ENCODE assay signal across 8 cellular contexts in the genomic region with DNA sequence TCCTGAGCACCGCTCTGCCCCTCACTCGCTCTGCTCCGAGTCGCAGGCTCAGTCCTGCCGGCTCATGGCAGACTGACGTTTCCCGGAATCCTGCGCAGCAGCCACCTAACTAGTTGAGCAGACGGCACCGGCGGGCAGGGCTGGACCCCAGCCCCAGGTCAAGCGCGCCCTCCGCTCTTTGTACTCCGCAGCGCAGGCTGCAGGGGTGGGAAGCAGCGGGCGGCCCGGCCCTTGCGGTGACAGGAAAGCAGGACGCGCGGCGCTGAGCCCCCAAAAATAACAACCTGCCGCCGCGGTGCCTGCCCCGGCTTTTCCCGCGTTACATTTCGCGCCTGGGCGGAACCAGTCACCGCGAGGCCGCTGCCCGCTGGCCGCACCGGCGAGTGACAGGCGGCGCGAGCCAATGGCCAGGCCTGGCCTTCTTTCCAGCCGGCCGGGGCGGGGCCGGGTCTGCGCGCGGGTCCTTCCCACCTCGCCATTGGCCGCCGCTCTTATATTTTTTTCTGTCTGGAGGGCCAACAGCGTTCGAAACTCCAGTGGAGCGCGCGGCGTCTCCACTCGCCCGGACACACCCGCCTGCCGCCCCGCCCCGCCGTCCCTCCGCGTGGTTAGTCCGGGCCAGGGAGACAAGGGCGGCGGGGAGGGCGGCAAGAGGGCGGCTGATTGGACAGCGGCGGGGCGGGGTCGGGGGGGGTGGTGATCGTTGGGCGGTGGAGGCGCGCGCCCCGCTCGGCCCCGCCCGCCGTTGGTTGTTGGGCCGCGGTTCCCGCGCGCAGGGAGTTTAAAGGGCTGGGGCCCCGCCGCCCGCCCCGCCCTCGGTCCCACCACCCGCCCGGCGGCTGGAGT. TPM values are rescaled to one million over a fixed set of nuclear protein-coding genes. Genes with fewer than 3 reads are reported as not detected.
A peak's percentile ranks its signal among the peaks of the same experiment; 100 is the strongest.
DNase-seq lines count a peak whose midpoint lies in the region; ATAC-seq and TF ChIP-seq lines count a peak whose summit lies in the region.

A gene (minus strand): TSS at position 297 of the 846 bp plus-strand sequence. CDS start 338 bp downstream, outside the sequence.

- H3K27me3 ChIP-seq in adipocyte (replicated peaks; ENCODE audit: control insufficient read depth, insufficient read depth, low read length): no peaks in the 10 kb centered on the region
- no peaks in the 10 kb centered on the region for H3K27me3 ChIP-seq in upper lobe of left lung

- H3K36me3 ChIP-seq in adipocyte (ENCODE audit: control insufficient read depth, insufficient read depth, low read length, severe bottlenecking) (no peaks in the 10 kb centered on the region), upper lobe of left lung (no peaks in the 10 kb centered on the region)

- 0% methylated on average over 27 to 49 of the region's 100 CpGs for WGBS in upper lobe of left lung, 2 donors

- H3K4me3 ChIP-seq in adipocyte (ENCODE audit: low read length) (peak within 1 kb of the TSS; percentile 95), upper lobe of left lung (peak within 1 kb of the TSS; percentile 82 to 88 (median 85))

- peak within 1 kb of the TSS; percentile 92 to 100 (median 98) for H3K27ac ChIP-seq in upper lobe of left lung

- TF ChIP-seq CTCF in GM13976 (IDR thresholded peaks at IDR 0.05; ENCODE audit: borderline replicate concordance, control extremely low read depth, extremely low read depth, insufficient read depth, missing control alignments) (no peak), upper lobe of left lung (IDR thresholded peaks at IDR 0.05) (peak in 1 of 6 experiments; percentile 4)

- H3K9ac ChIP-seq in adipocyte (ENCODE audit: low read length): peak within 1 kb of the TSS; percentile 95

- H3K4me1 ChIP-seq in adipocyte (ENCODE audit: control insufficient read depth, insufficient read depth, low read length) (peaks cover 27% of the 10 kb centered on the region), upper lobe of left lung (peaks cover 23 to 39% (median 26%) of the 10 kb centered on the region in 4 donors)

- intact Hi-C loops in cardiac septum (cut with DNase I): loop anchor here (2.0 to 10.0 kb wide), 6 partner anchors 33 to 199 kb away; a partner anchor contains a TSS
- intact Hi-C loops in posterior cingulate gyrus (cut with DNase I): loop anchor here (2.0 to 5.0 kb wide), 3 partner anchors 33 to 76 kb away; a partner anchor contains a TSS

- DNase-seq in GM13976 (ENCODE audit: low spot score) (peak; percentile 94), NCI-H1436 treated with DMSO at 0.1 percent for 48 hours (lab: John Stamatoyannopoulos, UW) (peak; percentile 86), T follicular helper cell (ENCODE audit: low read depth) (peak; percentile 80), adipocyte (ENCODE audit: low read depth) (peak; percentile 99), cardiac septum (ENCODE audit: low spot score) (peak; percentile 98), posterior cingulate gyrus (peak; percentile 91 to 99 (median 96)), upper lobe of left lung (peak; percentile 97 to 99)

- no peak for TF ChIP-seq EP300 in upper lobe of left lung (IDR thresholded peaks at IDR 0.05)

- H3K9me3 ChIP-seq in adipocyte (ENCODE audit: control insufficient read depth, low read length) (no peaks in the 10 kb centered on the region), upper lobe of left lung (no peaks in the 10 kb centered on the region)

- TF ChIP-seq POLR2A in upper lobe of left lung (IDR thresholded peaks at IDR 0.05): peak in 2 of 4 donors; percentile 29 to 54

- ATAC-seq in HG02852 (IDR thresholded peaks at IDR 0.05; ENCODE audit: unreplicated experiment) (peak; percentile 64), upper lobe of left lung (ENCODE audit: low FRiP score in 2 of 2) (peak; percentile 95 to 97)

- in situ Hi-C loops in GM13976 (cut with MboI; ENCODE audit: low sequenced_read_pairs, unreplicated experiment): no loop called here

RNA-seq across cellular contexts. Expression of the gene that starts here (rescaled TPM):
- 2.1 TPM for total RNA-seq in cardiac septum
- 1 to 10 TPM in 5 of 6 donors, under 1 TPM in 1; 0.59 to 2.6 (median 1.4) TPM for total RNA-seq in upper lobe of left lung

Comparison
In these comparisons a context has a peak if more than half of its experiments do, and no peak if none do; other contexts are left out.
1. Peak in every context shown above with its lines: DNase-seq, ATAC-seq, H3K4me3 ChIP-seq and H3K27ac ChIP-seq.